Comparison of ENCODE assay signal across 10 cellular contexts in the genomic region with DNA sequence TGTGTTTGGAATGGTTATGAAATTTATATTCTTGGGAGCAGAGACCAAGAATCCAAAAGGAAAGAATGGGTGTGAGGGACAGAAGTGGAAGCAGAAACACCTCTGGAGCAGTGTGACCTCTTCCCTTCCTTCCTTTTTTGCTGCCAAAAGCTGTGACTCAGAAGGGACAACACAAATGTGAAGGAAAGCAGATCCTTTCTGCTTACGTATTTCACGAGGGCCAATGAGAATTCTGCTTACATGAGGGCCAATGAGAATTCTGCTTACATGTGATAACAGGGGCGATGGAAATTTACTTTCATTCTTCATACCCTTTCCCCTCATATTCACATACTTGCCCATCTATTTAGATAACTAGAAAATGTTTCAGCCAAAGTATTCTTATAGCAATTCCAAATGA.
DNase-seq lines count a peak whose midpoint lies in the region; ATAC-seq, FAIRE-seq and TF ChIP-seq lines count a peak whose summit lies in the region.
"Had no signal": no experiment of that assay in that cellular context is flagged by ENCODE, and none has a peak within 500 bp of the region (broad histone marks: within the 10 kb centered on the region; RNA-seq: fewer than 3 reads in every experiment).

No MANE protein-coding gene starts in this region.

- peak; percentile 54 for FAIRE-seq in kidney (lab: Jason Lieb, UNC)

- intact Hi-C loops in Right ventricle myocardium inferior (cut with DNase I) = no loop called here
- intact Hi-C loops in cardiac septum (cut with DNase I) = no loop called here
- intact Hi-C loops in kidney (cut with DNase I) = no loop called here

- peaks cover 26% of the 10 kb centered on the region for H3K4me1 Mint-ChIP-seq in WTC11

- peaks cover 2 to 3% of the 10 kb centered on the region in 2 donors for H3K9me3 ChIP-seq in kidney (ENCODE audit: control insufficient read depth in 1 of 2, low read length in 2 of 2)
- H3K9me3 ChIP-seq: Caco-2 had no signal

- H3K27me3 Mint-ChIP-seq in WTC11 (ENCODE audit: low read depth) = no peaks in the 10 kb centered on the region

- H3K4me1 ChIP-seq in kidney (ENCODE audit: control insufficient read depth in 1 of 2, insufficient read depth in 1 of 2, low read depth in 1 of 2, low read length in 2 of 2) = no peaks in the 10 kb centered on the region
- H3K4me1 ChIP-seq: Caco-2 had no signal

- H3K4me3 Mint-ChIP-seq in WTC11 = no peak overlapping the region

- no peak overlapping the region for H3K9ac ChIP-seq in kidney (ENCODE audit: low read length in 2 of 2)

- H3K27ac Mint-ChIP-seq in WTC11 = no peak overlapping the region

- POLR2A ChIA-PET in WTC11 (lab: Charles Lee) = no interaction called here

- CTCF ChIA-PET in WTC11 (lab: Charles Lee) = no interaction called here

- no peak for DNase-seq in Right ventricle myocardium inferior (ENCODE audit: missing footprints)
- no peak for DNase-seq in cardiac septum (ENCODE audit: low spot score)
- no peak for DNase-seq in WTC11 (ENCODE audit: low spot score)
- DNase-seq in kidney = no peak
- DNase-seq in NCI-H1105 treated with DMSO at 0.1 percent for 48 hours (lab: John Stamatoyannopoulos, UW) = no peak
- DNase-seq in SKM-1 treated with dmso at 0.1 percent for 144 hours (lab: John Stamatoyannopoulos, UW; ENCODE audit: unreplicated experiment) = no peak
- no peak for DNase-seq in activated T-cell treated with anti-CD3 and anti-CD28 coated beads, Interleukin-2, amount 50 U/mL, for 48 hours
- DNase-seq: NCI-H2081 had no signal

- ATAC-seq in Right ventricle myocardium inferior = peak; percentile 79
- peak; percentile 69 for ATAC-seq in WTC11
- ATAC-seq in HG03159 (IDR thresholded peaks at IDR 0.05; ENCODE audit: unreplicated experiment) = no peak

- peaks cover 31% of the 10 kb centered on the region for H3K9me3 Mint-ChIP-seq in WTC11

- TF ChIP-seq CTCF in WTC11 (IDR thresholded peaks at IDR 0.05) (no peak), kidney (IDR thresholded peaks at IDR 0.05; ENCODE audit: borderline replicate concordance, extremely low read depth, insufficient read depth) (no peak)

- no peak overlapping the region for H3K27ac ChIP-seq in kidney (ENCODE audit: low read depth in 2 of 2, low read length in 2 of 2)

- peaks cover 9% of the 10 kb centered on the region for H3K36me3 Mint-ChIP-seq in WTC11

- no peaks in the 10 kb centered on the region for H3K36me3 ChIP-seq in kidney (ENCODE audit: control insufficient read depth in 1 of 2, insufficient read depth in 2 of 2, low read length in 2 of 2)

- H3K4me3 ChIP-seq in kidney (ENCODE audit: low read length in 2 of 2) = no peak overlapping the region

TF ChIP-seq in WTC11, 78 proteins besides CTCF, POLR2A, EP300 and RAD21:
- TF ChIP-seq, protein P1, sequence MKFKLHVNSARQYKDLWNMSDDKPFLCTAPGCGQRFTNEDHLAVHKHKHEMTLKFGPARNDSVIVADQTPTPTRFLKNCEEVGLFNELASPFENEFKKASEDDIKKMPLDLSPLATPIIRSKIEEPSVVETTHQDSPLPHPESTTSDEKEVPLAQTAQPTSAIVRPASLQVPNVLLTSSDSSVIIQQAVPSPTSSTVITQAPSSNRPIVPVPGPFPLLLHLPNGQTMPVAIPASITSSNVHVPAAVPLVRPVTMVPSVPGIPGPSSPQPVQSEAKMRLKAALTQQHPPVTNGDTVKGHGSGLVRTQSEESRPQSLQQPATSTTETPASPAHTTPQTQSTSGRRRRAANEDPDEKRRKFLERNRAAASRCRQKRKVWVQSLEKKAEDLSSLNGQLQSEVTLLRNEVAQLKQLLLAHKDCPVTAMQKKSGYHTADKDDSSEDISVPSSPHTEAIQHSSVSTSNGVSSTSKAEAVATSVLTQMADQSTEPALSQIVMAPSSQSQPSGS (CRISPR knock-in tag; IDR thresholded peaks at IDR 0.05; ENCODE audit: borderline replicate concordance, low read depth) = no peak
- TF ChIP-seq SOX15 (CRISPR knock-in tag; IDR thresholded peaks at IDR 0.05) (no peak), ZNF416 (CRISPR knock-in tag; IDR thresholded peaks at IDR 0.05) (no peak), MXD4 (CRISPR knock-in tag; IDR thresholded peaks at IDR 0.05; ENCODE audit: borderline replicate concordance) (no peak), JUN (CRISPR knock-in tag; IDR thresholded peaks at IDR 0.05) (no peak), MYBL2 (CRISPR knock-in tag; IDR thresholded peaks at IDR 0.05) (no peak), ZNF671 (CRISPR knock-in tag; IDR thresholded peaks at IDR 0.05) (no peak), NFE2L1 (CRISPR knock-in tag; IDR thresholded peaks at IDR 0.05) (no peak), ZNF263 (CRISPR knock-in tag; IDR thresholded peaks at IDR 0.05; ENCODE audit: low read depth) (no peak), ELF4 (CRISPR knock-in tag; IDR thresholded peaks at IDR 0.05; ENCODE audit: low read depth) (no peak), CREB1 (CRISPR knock-in tag; IDR thresholded peaks at IDR 0.05) (no peak), HMGA2 (CRISPR knock-in tag; IDR thresholded peaks at IDR 0.05) (no peak), TEAD1 (CRISPR knock-in tag; IDR thresholded peaks at IDR 0.05) (no peak), ZNF423 (CRISPR knock-in tag; IDR thresholded peaks at IDR 0.05) (no peak), SMAD3 (CRISPR knock-in tag; IDR thresholded peaks at IDR 0.05; ENCODE audit: borderline replicate concordance) (no peak)
- TF ChIP-seq, protein P2, sequence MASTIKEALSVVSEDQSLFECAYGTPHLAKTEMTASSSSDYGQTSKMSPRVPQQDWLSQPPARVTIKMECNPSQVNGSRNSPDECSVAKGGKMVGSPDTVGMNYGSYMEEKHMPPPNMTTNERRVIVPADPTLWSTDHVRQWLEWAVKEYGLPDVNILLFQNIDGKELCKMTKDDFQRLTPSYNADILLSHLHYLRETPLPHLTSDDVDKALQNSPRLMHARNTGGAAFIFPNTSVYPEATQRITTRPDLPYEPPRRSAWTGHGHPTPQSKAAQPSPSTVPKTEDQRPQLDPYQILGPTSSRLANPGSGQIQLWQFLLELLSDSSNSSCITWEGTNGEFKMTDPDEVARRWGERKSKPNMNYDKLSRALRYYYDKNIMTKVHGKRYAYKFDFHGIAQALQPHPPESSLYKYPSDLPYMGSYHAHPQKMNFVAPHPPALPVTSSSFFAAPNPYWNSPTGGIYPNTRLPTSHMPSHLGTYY (CRISPR knock-in tag; IDR thresholded peaks at IDR 0.05) = no peak
- TF ChIP-seq, protein P3, sequence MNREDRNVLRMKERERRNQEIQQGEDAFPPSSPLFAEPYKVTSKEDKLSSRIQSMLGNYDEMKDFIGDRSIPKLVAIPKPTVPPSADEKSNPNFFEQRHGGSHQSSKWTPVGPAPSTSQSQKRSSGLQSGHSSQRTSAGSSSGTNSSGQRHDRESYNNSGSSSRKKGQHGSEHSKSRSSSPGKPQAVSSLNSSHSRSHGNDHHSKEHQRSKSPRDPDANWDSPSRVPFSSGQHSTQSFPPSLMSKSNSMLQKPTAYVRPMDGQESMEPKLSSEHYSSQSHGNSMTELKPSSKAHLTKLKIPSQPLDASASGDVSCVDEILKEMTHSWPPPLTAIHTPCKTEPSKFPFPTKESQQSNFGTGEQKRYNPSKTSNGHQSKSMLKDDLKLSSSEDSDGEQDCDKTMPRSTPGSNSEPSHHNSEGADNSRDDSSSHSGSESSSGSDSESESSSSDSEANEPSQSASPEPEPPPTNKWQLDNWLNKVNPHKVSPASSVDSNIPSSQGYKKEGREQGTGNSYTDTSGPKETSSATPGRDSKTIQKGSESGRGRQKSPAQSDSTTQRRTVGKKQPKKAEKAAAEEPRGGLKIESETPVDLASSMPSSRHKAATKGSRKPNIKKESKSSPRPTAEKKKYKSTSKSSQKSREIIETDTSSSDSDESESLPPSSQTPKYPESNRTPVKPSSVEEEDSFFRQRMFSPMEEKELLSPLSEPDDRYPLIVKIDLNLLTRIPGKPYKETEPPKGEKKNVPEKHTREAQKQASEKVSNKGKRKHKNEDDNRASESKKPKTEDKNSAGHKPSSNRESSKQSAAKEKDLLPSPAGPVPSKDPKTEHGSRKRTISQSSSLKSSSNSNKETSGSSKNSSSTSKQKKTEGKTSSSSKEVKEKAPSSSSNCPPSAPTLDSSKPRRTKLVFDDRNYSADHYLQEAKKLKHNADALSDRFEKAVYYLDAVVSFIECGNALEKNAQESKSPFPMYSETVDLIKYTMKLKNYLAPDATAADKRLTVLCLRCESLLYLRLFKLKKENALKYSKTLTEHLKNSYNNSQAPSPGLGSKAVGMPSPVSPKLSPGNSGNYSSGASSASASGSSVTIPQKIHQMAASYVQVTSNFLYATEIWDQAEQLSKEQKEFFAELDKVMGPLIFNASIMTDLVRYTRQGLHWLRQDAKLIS (CRISPR knock-in tag; IDR thresholded peaks at IDR 0.05; ENCODE audit: borderline replicate concordance) = no peak
- TF ChIP-seq, protein P4, sequence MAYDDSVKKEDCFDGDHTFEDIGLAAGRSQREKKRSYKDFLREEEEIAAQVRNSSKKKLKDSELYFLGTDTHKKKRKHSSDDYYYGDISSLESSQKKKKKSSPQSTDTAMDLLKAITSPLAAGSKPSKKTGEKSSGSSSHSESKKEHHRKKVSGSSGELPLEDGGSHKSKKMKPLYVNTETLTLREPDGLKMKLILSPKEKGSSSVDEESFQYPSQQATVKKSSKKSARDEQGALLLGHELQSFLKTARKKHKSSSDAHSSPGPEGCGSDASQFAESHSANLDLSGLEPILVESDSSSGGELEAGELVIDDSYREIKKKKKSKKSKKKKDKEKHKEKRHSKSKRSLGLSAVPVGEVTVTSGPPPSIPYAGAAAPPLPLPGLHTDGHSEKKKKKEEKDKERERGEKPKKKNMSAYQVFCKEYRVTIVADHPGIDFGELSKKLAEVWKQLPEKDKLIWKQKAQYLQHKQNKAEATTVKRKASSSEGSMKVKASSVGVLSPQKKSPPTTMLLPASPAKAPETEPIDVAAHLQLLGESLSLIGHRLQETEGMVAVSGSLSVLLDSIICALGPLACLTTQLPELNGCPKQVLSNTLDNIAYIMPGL (CRISPR knock-in tag; IDR thresholded peaks at IDR 0.05) = no peak
- TF ChIP-seq, protein P5, sequence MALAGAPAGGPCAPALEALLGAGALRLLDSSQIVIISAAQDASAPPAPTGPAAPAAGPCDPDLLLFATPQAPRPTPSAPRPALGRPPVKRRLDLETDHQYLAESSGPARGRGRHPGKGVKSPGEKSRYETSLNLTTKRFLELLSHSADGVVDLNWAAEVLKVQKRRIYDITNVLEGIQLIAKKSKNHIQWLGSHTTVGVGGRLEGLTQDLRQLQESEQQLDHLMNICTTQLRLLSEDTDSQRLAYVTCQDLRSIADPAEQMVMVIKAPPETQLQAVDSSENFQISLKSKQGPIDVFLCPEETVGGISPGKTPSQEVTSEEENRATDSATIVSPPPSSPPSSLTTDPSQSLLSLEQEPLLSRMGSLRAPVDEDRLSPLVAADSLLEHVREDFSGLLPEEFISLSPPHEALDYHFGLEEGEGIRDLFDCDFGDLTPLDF (CRISPR knock-in tag; IDR thresholded peaks at IDR 0.05) = no peak
